1 cellular context compared by ENCODE assay signal in genomic region chr6:3380344-3381232, GRCh38.
TF ChIP-seq lines count a peak whose summit lies in the region.

No MANE protein-coding gene starts in this region.

TF ChIP-seq in HepG2, 621 proteins besides CTCF, POLR2A, EP300 and RAD21 (continued from another document and continues in another):
- TF ChIP-seq ZNF407 (CRISPR knock-in tag; IDR thresholded peaks at IDR 0.05; ENCODE audit: not compliant biosample characterization), result no peak
- TF ChIP-seq XRCC5 (optimal IDR thresholded peaks at IDR 0.05; ENCODE audit: low read length), result peak; percentile 55
- no peak for TF ChIP-seq PLRG1 (conservative IDR thresholded peaks at IDR 0.05)
- no peak for TF ChIP-seq ZNF615 (CRISPR knock-in tag; IDR thresholded peaks at IDR 0.05; ENCODE audit: borderline replicate concordance)
- TF ChIP-seq, protein P1, sequence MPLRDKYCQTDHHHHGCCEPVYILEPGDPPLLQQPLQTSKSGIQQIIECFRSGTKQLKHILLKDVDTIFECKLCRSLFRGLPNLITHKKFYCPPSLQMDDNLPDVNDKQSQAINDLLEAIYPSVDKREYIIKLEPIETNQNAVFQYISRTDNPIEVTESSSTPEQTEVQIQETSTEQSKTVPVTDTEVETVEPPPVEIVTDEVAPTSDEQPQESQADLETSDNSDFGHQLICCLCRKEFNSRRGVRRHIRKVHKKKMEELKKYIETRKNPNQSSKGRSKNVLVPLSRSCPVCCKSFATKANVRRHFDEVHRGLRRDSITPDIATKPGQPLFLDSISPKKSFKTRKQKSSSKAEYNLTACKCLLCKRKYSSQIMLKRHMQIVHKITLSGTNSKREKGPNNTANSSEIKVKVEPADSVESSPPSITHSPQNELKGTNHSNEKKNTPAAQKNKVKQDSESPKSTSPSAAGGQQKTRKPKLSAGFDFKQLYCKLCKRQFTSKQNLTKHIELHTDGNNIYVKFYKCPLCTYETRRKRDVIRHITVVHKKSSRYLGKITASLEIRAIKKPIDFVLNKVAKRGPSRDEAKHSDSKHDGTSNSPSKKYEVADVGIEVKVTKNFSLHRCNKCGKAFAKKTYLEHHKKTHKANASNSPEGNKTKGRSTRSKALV (CRISPR knock-in tag; IDR thresholded peaks at IDR 0.05), result no peak
- TF ChIP-seq ZNF772 (CRISPR knock-in tag; IDR thresholded peaks at IDR 0.05), result peak; percentile 29; the same call in 1 of the 2 replicates
- peak; percentile 99 for TF ChIP-seq FOXA1 (IDR thresholded peaks at IDR 0.05)
- TF ChIP-seq FOXA1 (CRISPR knock-in tag; IDR thresholded peaks at IDR 0.05), result peak; percentile 94
- TF ChIP-seq ZBTB40 (IDR thresholded peaks at IDR 0.05), result no peak
- TF ChIP-seq ZBTB40 (CRISPR knock-in tag; IDR thresholded peaks at IDR 0.05), result peak; percentile 91
- no peak for TF ChIP-seq ZNF101 (CRISPR knock-in tag; IDR thresholded peaks at IDR 0.05; ENCODE audit: borderline replicate concordance, low read depth)
- peak; percentile 91 for TF ChIP-seq RXRB (CRISPR knock-in tag; IDR thresholded peaks at IDR 0.05; ENCODE audit: borderline replicate concordance)
- TF ChIP-seq MXD3 (CRISPR knock-in tag; IDR thresholded peaks at IDR 0.05), result no peak
- TF ChIP-seq ZNF674 (CRISPR knock-in tag; IDR thresholded peaks at IDR 0.05; ENCODE audit: low read depth), result no peak
- no peak for TF ChIP-seq RELA (CRISPR knock-in tag; IDR thresholded peaks at IDR 0.05)
- TF ChIP-seq MYNN (CRISPR knock-in tag; IDR thresholded peaks at IDR 0.05; ENCODE audit: low read depth), result no peak
- 0 out of 2 replicates have a peak, but pooled peaks have one; percentile 31 for TF ChIP-seq MXD1 (CRISPR knock-in tag; IDR thresholded peaks at IDR 0.05)
- peak; percentile 71 for TF ChIP-seq ZNF781 (CRISPR knock-in tag; IDR thresholded peaks at IDR 0.05; ENCODE audit: borderline replicate concordance, not compliant biosample characterization)
- TF ChIP-seq IKZF5 (CRISPR knock-in tag; IDR thresholded peaks at IDR 0.05), result peak; percentile 76
- no peak for TF ChIP-seq REL (CRISPR knock-in tag; conservative IDR thresholded peaks at IDR 0.05)
- TF ChIP-seq ZNF253 (CRISPR knock-in tag; IDR thresholded peaks at IDR 0.05; ENCODE audit: borderline replicate concordance), result no peak
- no peak for TF ChIP-seq BRCA1 (CRISPR knock-in tag; IDR thresholded peaks at IDR 0.05)
- TF ChIP-seq SPEN (CRISPR knock-in tag; IDR thresholded peaks at IDR 0.05; ENCODE audit: low read depth), result no peak; the same call in 1 of the 2 replicates
- no peak for TF ChIP-seq HOXA7 (CRISPR knock-in tag; IDR thresholded peaks at IDR 0.05)
- TF ChIP-seq KLF6 (CRISPR knock-in tag; IDR thresholded peaks at IDR 0.05), result 0 out of 2 replicates have a peak, but pooled peaks have one; percentile 18
- peak; percentile 73 for TF ChIP-seq THAP11 (CRISPR knock-in tag; IDR thresholded peaks at IDR 0.05)
- TF ChIP-seq, protein P2, sequence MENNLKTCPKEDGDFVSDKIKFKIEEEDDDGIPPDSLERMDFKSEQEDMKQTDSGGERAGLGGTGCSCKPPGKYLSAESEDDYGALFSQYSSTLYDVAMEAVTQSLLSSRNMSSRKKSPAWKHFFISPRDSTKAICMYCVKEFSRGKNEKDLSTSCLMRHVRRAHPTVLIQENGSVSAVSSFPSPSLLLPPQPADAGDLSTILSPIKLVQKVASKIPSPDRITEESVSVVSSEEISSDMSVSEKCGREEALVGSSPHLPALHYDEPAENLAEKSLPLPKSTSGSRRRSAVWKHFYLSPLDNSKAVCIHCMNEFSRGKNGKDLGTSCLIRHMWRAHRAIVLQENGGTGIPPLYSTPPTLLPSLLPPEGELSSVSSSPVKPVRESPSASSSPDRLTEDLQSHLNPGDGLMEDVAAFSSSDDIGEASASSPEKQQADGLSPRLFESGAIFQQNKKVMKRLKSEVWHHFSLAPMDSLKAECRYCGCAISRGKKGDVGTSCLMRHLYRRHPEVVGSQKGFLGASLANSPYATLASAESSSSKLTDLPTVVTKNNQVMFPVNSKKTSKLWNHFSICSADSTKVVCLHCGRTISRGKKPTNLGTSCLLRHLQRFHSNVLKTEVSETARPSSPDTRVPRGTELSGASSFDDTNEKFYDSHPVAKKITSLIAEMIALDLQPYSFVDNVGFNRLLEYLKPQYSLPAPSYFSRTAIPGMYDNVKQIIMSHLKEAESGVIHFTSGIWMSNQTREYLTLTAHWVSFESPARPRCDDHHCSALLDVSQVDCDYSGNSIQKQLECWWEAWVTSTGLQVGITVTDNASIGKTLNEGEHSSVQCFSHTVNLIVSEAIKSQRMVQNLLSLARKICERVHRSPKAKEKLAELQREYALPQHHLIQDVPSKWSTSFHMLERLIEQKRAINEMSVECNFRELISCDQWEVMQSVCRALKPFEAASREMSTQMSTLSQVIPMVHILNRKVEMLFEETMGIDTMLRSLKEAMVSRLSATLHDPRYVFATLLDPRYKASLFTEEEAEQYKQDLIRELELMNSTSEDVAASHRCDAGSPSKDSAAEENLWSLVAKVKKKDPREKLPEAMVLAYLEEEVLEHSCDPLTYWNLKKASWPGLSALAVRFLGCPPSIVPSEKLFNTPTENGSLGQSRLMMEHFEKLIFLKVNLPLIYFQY (CRISPR knock-in tag; IDR thresholded peaks at IDR 0.05; ENCODE audit: borderline replicate concordance), result peak; percentile 57; the same call in 1 of the 2 replicates
- TF ChIP-seq PHF5A (CRISPR knock-in tag; IDR thresholded peaks at IDR 0.05; ENCODE audit: low read depth, unreplicated experiment), result peak; percentile 71
- TF ChIP-seq ZNF556 (CRISPR knock-in tag; IDR thresholded peaks at IDR 0.05; ENCODE audit: borderline replicate concordance), result no peak
- no peak for TF ChIP-seq SRSF1 (optimal IDR thresholded peaks at IDR 0.05; ENCODE audit: low read depth, low read length)
- peak; percentile 36; the same call in 1 of the 2 replicates for TF ChIP-seq BRD4 (CRISPR knock-in tag; IDR thresholded peaks at IDR 0.05)
- no peak for TF ChIP-seq ZNF17 (CRISPR knock-in tag; IDR thresholded peaks at IDR 0.05)
- TF ChIP-seq ZFX (CRISPR knock-in tag; IDR thresholded peaks at IDR 0.05; ENCODE audit: low read depth), result peak; percentile 95
